ENCODE assay signal across 13 cellular contexts in genomic region chr3:129344540-129345220, GRCh38.
DNase-seq lines count a peak whose midpoint lies in the region; ATAC-seq and TF ChIP-seq lines count a peak whose summit lies in the region.
"Had no signal": no experiment of that assay in that cellular context is flagged by ENCODE, and none has a peak within 500 bp of the region (broad histone marks: within the 10 kb centered on the region; RNA-seq: fewer than 3 reads in every experiment).

No MANE protein-coding gene starts in this region.

- no peak overlapping the region for H2AFZ ChIP-seq in GM23248

- H3K9me3 Mint-ChIP-seq in activated T-helper 1 cell treated with anti-CD3 and anti-CD28 coated beads, Interleukin-12 subunit alpha, Interleukin-12 subunit beta, Interleukin-2, Interleukin-4 antibody, amounts not matched to agents 30 ng/mL and 10 ng/mL and 1 ng/mL, durations not matched to agents 14 hours and 24 hours and 36 hours: no peaks in the 10 kb centered on the region
- H3K9me3 Mint-ChIP-seq: stimulated activated naive CD8-positive, alpha-beta T cell treated with anti-CD3 and anti-CD28 coated beads, Interleukin-15, amount 100 ng/mL, for 72 hours had no signal

- peaks cover 0 to 29% of the 10 kb centered on the region in 2 donors for H3K4me1 ChIP-seq in thoracic aorta (ENCODE audit: control insufficient read depth in 1 of 2, low read depth in 2 of 2)
- no peaks in the 10 kb centered on the region for H3K4me1 ChIP-seq in GM23248 (ENCODE audit: insufficient read depth)

- H3F3A ChIP-seq in GM23248 (ENCODE audit: insufficient read depth): no peaks in the 10 kb centered on the region

- WGBS in GM23248 (ENCODE audit: low coverage in 1 of 2, low lambda C conversion rate in 2 of 2, missing lambda C conversion rate in 2 of 2), 2 experiments: 41 to 50% methylated on average over 11 to 12 of the region's 13 CpGs

- DNase-seq in Right ventricle myocardium inferior (ENCODE audit: missing footprints) (peak; percentile 59), cardiac septum (ENCODE audit: low spot score) (no peak), astrocyte of the hippocampus (ENCODE audit: low read depth, low spot score) (peak; percentile 58), iPS-NIHi7 (ENCODE audit: extremely low spot score) (peak; percentile 90), thoracic aorta (ENCODE audit: low spot score) (no peak), GM23248 (no peak)
- no peak for DNase-seq in activated T-helper 1 cell treated with anti-CD3 and anti-CD28 coated beads, Interleukin-12 subunit alpha, Interleukin-12 subunit beta, Interleukin-2, Interleukin-4 antibody, amounts not matched to agents 30 ng/mL and 10 ng/mL and 1 ng/mL, durations not matched to agents 14 hours and 24 hours and 36 hours (ENCODE audit: low spot score)
- DNase-seq: NCI-H2171 had no signal

- intact Hi-C loops in Right ventricle myocardium inferior (cut with DNase I): no loop called here
- intact Hi-C loops in cardiac septum (cut with DNase I): no loop called here
- intact Hi-C loops in activated T-helper 1 cell treated with anti-CD3 and anti-CD28 coated beads, Interleukin-12 subunit alpha, Interleukin-12 subunit beta, Interleukin-2, Interleukin-4 antibody, amounts not matched to agents 30 ng/mL and 10 ng/mL and 1 ng/mL, durations not matched to agents 14 hours and 24 hours and 36 hours (cut with micrococcal nuclease): no loop called here

- H3K36me3 ChIP-seq in thoracic aorta (no peaks in the 10 kb centered on the region), GM23248 (ENCODE audit: low read depth) (no peaks in the 10 kb centered on the region)
- H3K36me3 ChIP-seq: brain microvascular endothelial cell had no signal

- in situ Hi-C loops in GM23248 (cut with MboI): no loop called here

- peaks cover 28% of the 10 kb centered on the region for H3K27me3 Mint-ChIP-seq in activated T-helper 1 cell treated with anti-CD3 and anti-CD28 coated beads, Interleukin-12 subunit alpha, Interleukin-12 subunit beta, Interleukin-2, Interleukin-4 antibody, amounts not matched to agents 30 ng/mL and 10 ng/mL and 1 ng/mL, durations not matched to agents 14 hours and 24 hours and 36 hours (ENCODE audit: insufficient read depth)

- no peaks in the 10 kb centered on the region for H3K36me3 Mint-ChIP-seq in activated T-helper 1 cell treated with anti-CD3 and anti-CD28 coated beads, Interleukin-12 subunit alpha, Interleukin-12 subunit beta, Interleukin-2, Interleukin-4 antibody, amounts not matched to agents 30 ng/mL and 10 ng/mL and 1 ng/mL, durations not matched to agents 14 hours and 24 hours and 36 hours (ENCODE audit: low read depth)

- H4K20me1 ChIP-seq in GM23248 (ENCODE audit: insufficient read depth): no peaks in the 10 kb centered on the region

- H3K4me1 Mint-ChIP-seq in activated T-helper 1 cell treated with anti-CD3 and anti-CD28 coated beads, Interleukin-12 subunit alpha, Interleukin-12 subunit beta, Interleukin-2, Interleukin-4 antibody, amounts not matched to agents 30 ng/mL and 10 ng/mL and 1 ng/mL, durations not matched to agents 14 hours and 24 hours and 36 hours (ENCODE audit: low read depth): no peaks in the 10 kb centered on the region

- H3K27ac ChIP-seq in thoracic aorta (no peak overlapping the region), GM23248 (no peak overlapping the region)
- H3K27ac ChIP-seq: brain microvascular endothelial cell, epithelial cell of prostate, RWPE1 had no signal

- TF ChIP-seq CTCF in thoracic aorta (IDR thresholded peaks at IDR 0.05): no peak

- H3K4me3 Mint-ChIP-seq in activated T-helper 1 cell treated with anti-CD3 and anti-CD28 coated beads, Interleukin-12 subunit alpha, Interleukin-12 subunit beta, Interleukin-2, Interleukin-4 antibody, amounts not matched to agents 30 ng/mL and 10 ng/mL and 1 ng/mL, durations not matched to agents 14 hours and 24 hours and 36 hours: no peak overlapping the region

- no peak overlapping the region for H3K27ac Mint-ChIP-seq in activated T-helper 1 cell treated with anti-CD3 and anti-CD28 coated beads, Interleukin-12 subunit alpha, Interleukin-12 subunit beta, Interleukin-2, Interleukin-4 antibody, amounts not matched to agents 30 ng/mL and 10 ng/mL and 1 ng/mL, durations not matched to agents 14 hours and 24 hours and 36 hours
- H3K27ac Mint-ChIP-seq: stimulated activated naive CD8-positive, alpha-beta T cell treated with anti-CD3 and anti-CD28 coated beads, Interleukin-15, amount 100 ng/mL, for 72 hours had no signal

- no peak overlapping the region for H3K9ac ChIP-seq in GM23248

- peak overlapping the region; percentile 57 for H3K4me3 ChIP-seq in thoracic aorta
- no peak overlapping the region for H3K4me3 ChIP-seq in GM23248

- H3K79me2 ChIP-seq in GM23248 (ENCODE audit: insufficient read depth): no peaks in the 10 kb centered on the region

- H3K27me3 ChIP-seq in thoracic aorta (replicated peaks; ENCODE audit: insufficient read depth): no peaks in the 10 kb centered on the region
- 0 out of 2 replicates have a peak, but pooled peaks cover 8% of the 10 kb centered on the region for H3K27me3 ChIP-seq in GM23248 (replicated peaks; ENCODE audit: insufficient read depth)
- H3K27me3 ChIP-seq: brain microvascular endothelial cell had no signal

- no peaks in the 10 kb centered on the region for H3K9me3 ChIP-seq in thoracic aorta
- no peaks in the 10 kb centered on the region for H3K9me3 ChIP-seq in GM23248 (ENCODE audit: low read depth)

- ATAC-seq in Right ventricle myocardium inferior (no peak), thoracic aorta (ENCODE audit: insufficient number of reproducible peaks, low FRiP score, low read depth) (no peak), HG03159 (IDR thresholded peaks at IDR 0.05; ENCODE audit: unreplicated experiment) (no peak)

- H3K9me2 ChIP-seq in GM23248 (ENCODE audit: insufficient read depth): no peaks in the 10 kb centered on the region

- H3K4me2 ChIP-seq in GM23248 (ENCODE audit: unreplicated experiment): no peak overlapping the region

Comparison
In these comparisons a context has a peak if more than half of its experiments do, and no peak if none do; other contexts are left out.
1. DNase-seq: peak in Right ventricle myocardium inferior (single experiment), astrocyte of the hippocampus (single experiment) and iPS-NIHi7 (single experiment); none in cardiac septum (single experiment), thoracic aorta (single experiment), activated T-helper 1 cell treated with anti-CD3 and anti-CD28 coated beads, Interleukin-12 subunit alpha, Interleukin-12 subunit beta, Interleukin-2, Interleukin-4 antibody, amounts not matched to agents 30 ng/mL and 10 ng/mL and 1 ng/mL, durations not matched to agents 14 hours and 24 hours and 36 hours (single experiment) and GM23248 (single experiment).